ENCODE assay signal across 1 cellular context in the genomic region with DNA sequence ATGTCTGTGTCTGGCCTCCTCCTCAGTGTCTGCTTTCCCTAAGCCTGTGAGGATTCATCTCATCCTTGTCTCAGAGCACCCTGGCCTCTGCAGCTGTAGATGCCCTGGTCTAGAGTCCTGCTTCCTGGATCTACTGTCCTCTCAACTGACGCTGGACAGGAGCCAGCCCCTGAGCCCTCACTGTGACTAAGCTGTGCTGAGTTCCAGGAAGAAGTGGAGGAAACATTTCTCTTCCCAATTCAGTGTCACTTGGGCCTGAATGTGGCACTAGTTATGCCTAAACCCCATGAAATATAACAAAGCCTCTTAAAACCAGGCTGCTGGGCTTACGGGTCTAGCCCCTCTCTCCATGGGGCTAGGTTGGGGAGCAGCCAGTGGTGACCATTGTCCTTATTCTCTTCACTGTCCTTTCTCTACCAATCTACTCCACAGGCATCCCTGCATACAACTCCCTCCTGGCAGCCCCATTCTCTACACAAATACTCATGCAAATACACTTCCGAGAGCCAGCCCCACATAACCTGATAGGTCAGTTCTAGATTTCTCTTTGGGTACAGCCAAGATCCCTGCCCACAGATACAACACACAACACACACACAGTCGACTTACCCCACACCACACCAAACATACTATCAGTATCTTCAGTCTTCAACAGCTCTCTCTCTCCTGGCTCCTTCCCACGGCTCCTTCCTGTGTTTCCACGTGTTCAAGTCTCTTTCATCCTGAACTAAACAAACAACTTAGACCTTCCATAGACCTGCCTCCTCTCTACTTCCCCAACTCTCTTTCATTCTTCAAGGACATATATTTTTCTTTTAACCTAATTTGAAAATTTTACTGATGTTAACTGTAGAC.
TF ChIP-seq lines count a peak whose summit lies in the region.

No MANE protein-coding gene starts in this region.

TF ChIP-seq in K562, 482 proteins besides CTCF, POLR2A, EP300 and RAD21 (continued from another document and continues in another):
- no peak for TF ChIP-seq ZNF561 (CRISPR knock-in tag; conservative IDR thresholded peaks at IDR 0.05)
- TF ChIP-seq LARP7 (IDR thresholded peaks at IDR 0.05) = no peak
- TF ChIP-seq, protein P1, sequence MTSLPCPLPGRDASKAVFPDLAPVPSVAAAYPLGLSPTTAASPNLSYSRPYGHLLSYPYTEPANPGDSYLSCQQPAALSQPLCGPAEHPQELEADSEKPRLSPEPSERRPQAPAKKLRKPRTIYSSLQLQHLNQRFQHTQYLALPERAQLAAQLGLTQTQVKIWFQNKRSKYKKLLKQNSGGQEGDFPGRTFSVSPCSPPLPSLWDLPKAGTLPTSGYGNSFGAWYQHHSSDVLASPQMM (CRISPR knock-in tag; IDR thresholded peaks at IDR 0.05) = no peak
- no peak for TF ChIP-seq HCFC1 (IDR thresholded peaks at IDR 0.05; ENCODE audit: low read depth, low read length)
- TF ChIP-seq FOXK2 (conservative IDR thresholded peaks at IDR 0.05 in 1 of 2, IDR thresholded peaks at IDR 0.05 in 1 of 2; ENCODE audit: low read depth in 2 of 2) = peak in 1 of 2 experiments; percentile 50; a peak in 2 of 4 replicates
- TF ChIP-seq SMARCE1 (IDR thresholded peaks at IDR 0.05) = peak; percentile 45; the same call in 1 of the 2 replicates
- TF ChIP-seq ERF (CRISPR knock-in tag; IDR thresholded peaks at IDR 0.05) = no peak
- no peak for TF ChIP-seq SREBF1 (IDR thresholded peaks at IDR 0.05; ENCODE audit: borderline replicate concordance, low read depth, low read length)
- no peak for TF ChIP-seq SRSF7 (optimal IDR thresholded peaks at IDR 0.05; ENCODE audit: low read depth, low read length)
- no peak for TF ChIP-seq HOXB6 (CRISPR knock-in tag; IDR thresholded peaks at IDR 0.05; ENCODE audit: borderline replicate concordance)
- TF ChIP-seq, protein P2, sequence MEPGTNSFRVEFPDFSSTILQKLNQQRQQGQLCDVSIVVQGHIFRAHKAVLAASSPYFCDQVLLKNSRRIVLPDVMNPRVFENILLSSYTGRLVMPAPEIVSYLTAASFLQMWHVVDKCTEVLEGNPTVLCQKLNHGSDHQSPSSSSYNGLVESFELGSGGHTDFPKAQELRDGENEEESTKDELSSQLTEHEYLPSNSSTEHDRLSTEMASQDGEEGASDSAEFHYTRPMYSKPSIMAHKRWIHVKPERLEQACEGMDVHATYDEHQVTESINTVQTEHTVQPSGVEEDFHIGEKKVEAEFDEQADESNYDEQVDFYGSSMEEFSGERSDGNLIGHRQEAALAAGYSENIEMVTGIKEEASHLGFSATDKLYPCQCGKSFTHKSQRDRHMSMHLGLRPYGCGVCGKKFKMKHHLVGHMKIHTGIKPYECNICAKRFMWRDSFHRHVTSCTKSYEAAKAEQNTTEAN (CRISPR knock-in tag; IDR thresholded peaks at IDR 0.05) = no peak
- TF ChIP-seq MAFK (IDR thresholded peaks at IDR 0.05; ENCODE audit: low read length) = no peak; the same call in 1 of the 2 replicates
- TF ChIP-seq SMAD2 (IDR thresholded peaks at IDR 0.05; ENCODE audit: low read depth, low read length) = no peak
- TF ChIP-seq ZFPM2 (CRISPR knock-in tag; IDR thresholded peaks at IDR 0.05) = no peak
- TF ChIP-seq ZNF445 (CRISPR knock-in tag; IDR thresholded peaks at IDR 0.05; ENCODE audit: low read depth) = no peak
- TF ChIP-seq, protein P3, sequence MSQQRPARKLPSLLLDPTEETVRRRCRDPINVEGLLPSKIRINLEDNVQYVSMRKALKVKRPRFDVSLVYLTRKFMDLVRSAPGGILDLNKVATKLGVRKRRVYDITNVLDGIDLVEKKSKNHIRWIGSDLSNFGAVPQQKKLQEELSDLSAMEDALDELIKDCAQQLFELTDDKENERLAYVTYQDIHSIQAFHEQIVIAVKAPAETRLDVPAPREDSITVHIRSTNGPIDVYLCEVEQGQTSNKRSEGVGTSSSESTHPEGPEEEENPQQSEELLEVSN (IDR thresholded peaks at IDR 0.05; ENCODE audit: borderline replicate concordance in 1 of 2, extremely low read depth in 1 of 2, insufficient read depth in 1 of 2, insufficient read length in 1 of 2, low read depth in 1 of 2, low read length in 1 of 2, poor library complexity in 1 of 2, severe bottlenecking in 1 of 2) = peak; percentile 22 to 50
- TF ChIP-seq KDM4B (IDR thresholded peaks at IDR 0.05; ENCODE audit: borderline replicate concordance in 2 of 2, low read depth in 1 of 2) = no peak
- TF ChIP-seq ZNF589 (CRISPR knock-in tag; IDR thresholded peaks at IDR 0.05; ENCODE audit: low read depth) = peak; percentile 45
- TF ChIP-seq, protein P4, sequence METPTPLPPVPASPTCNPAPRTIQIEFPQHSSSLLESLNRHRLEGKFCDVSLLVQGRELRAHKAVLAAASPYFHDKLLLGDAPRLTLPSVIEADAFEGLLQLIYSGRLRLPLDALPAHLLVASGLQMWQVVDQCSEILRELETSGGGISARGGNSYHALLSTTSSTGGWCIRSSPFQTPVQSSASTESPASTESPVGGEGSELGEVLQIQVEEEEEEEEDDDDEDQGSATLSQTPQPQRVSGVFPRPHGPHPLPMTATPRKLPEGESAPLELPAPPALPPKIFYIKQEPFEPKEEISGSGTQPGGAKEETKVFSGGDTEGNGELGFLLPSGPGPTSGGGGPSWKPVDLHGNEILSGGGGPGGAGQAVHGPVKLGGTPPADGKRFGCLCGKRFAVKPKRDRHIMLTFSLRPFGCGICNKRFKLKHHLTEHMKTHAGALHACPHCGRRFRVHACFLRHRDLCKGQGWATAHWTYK (CRISPR knock-in tag; IDR thresholded peaks at IDR 0.05) = no peak
- TF ChIP-seq, protein P5, sequence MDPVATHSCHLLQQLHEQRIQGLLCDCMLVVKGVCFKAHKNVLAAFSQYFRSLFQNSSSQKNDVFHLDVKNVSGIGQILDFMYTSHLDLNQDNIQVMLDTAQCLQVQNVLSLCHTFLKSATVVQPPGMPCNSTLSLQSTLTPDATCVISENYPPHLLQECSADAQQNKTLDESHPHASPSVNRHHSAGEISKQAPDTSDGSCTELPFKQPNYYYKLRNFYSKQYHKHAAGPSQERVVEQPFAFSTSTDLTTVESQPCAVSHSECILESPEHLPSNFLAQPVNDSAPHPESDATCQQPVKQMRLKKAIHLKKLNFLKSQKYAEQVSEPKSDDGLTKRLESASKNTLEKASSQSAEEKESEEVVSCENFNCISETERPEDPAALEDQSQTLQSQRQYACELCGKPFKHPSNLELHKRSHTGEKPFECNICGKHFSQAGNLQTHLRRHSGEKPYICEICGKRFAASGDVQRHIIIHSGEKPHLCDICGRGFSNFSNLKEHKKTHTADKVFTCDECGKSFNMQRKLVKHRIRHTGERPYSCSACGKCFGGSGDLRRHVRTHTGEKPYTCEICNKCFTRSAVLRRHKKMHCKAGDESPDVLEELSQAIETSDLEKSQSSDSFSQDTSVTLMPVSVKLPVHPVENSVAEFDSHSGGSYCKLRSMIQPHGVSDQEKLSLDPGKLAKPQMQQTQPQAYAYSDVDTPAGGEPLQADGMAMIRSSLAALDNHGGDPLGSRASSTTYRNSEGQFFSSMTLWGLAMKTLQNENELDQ (CRISPR knock-in tag; IDR thresholded peaks at IDR 0.05; ENCODE audit: borderline replicate concordance) = no peak
- no peak for TF ChIP-seq NR2C1 (IDR thresholded peaks at IDR 0.05)
- no peak for TF ChIP-seq NR2C1 (tag; IDR thresholded peaks at IDR 0.05)
- TF ChIP-seq ZNF124 (CRISPR knock-in tag; IDR thresholded peaks at IDR 0.05) = no peak
- TF ChIP-seq ZNF232 (CRISPR knock-in tag; IDR thresholded peaks at IDR 0.05) = no peak
- TF ChIP-seq ZNF274 (IDR thresholded peaks at IDR 0.05; ENCODE audit: borderline replicate concordance, low read depth, low read length) = no peak
- TF ChIP-seq NCOA1 (IDR thresholded peaks at IDR 0.05; ENCODE audit: low read depth) = no peak
- TF ChIP-seq SMAD4 (CRISPR knock-in tag; conservative IDR thresholded peaks at IDR 0.05) = peak; percentile 52
- TF ChIP-seq, protein P6, sequence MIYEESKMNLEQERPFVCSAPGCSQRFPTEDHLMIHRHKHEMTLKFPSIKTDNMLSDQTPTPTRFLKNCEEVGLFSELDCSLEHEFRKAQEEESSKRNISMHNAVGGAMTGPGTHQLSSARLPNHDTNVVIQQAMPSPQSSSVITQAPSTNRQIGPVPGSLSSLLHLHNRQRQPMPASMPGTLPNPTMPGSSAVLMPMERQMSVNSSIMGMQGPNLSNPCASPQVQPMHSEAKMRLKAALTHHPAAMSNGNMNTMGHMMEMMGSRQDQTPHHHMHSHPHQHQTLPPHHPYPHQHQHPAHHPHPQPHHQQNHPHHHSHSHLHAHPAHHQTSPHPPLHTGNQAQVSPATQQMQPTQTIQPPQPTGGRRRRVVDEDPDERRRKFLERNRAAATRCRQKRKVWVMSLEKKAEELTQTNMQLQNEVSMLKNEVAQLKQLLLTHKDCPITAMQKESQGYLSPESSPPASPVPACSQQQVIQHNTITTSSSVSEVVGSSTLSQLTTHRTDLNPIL (CRISPR knock-in tag; IDR thresholded peaks at IDR 0.05) = no peak
- TF ChIP-seq ZNF431 (CRISPR knock-in tag; IDR thresholded peaks at IDR 0.05) = no peak
- peak; percentile 78 to 80; a peak in 2 of 4 replicates for TF ChIP-seq ETV6 (IDR thresholded peaks at IDR 0.05; ENCODE audit: borderline replicate concordance in 1 of 2, low read depth in 2 of 2, low read length in 1 of 2)
- TF ChIP-seq ETV6 (CRISPR knock-in tag; IDR thresholded peaks at IDR 0.05; ENCODE audit: borderline replicate concordance) = no peak
- no peak for TF ChIP-seq SAFB (IDR thresholded peaks at IDR 0.05; ENCODE audit: borderline replicate concordance, low read depth, low read length)
- TF ChIP-seq BCL6 (CRISPR knock-in tag; IDR thresholded peaks at IDR 0.05) = no peak
- TF ChIP-seq, protein P7, sequence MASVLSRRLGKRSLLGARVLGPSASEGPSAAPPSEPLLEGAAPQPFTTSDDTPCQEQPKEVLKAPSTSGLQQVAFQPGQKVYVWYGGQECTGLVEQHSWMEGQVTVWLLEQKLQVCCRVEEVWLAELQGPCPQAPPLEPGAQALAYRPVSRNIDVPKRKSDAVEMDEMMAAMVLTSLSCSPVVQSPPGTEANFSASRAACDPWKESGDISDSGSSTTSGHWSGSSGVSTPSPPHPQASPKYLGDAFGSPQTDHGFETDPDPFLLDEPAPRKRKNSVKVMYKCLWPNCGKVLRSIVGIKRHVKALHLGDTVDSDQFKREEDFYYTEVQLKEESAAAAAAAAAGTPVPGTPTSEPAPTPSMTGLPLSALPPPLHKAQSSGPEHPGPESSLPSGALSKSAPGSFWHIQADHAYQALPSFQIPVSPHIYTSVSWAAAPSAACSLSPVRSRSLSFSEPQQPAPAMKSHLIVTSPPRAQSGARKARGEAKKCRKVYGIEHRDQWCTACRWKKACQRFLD (CRISPR knock-in tag; IDR thresholded peaks at IDR 0.05) = 0 out of 2 replicates have a peak, but pooled peaks have one; percentile 22
- TF ChIP-seq TEAD1 (CRISPR knock-in tag; IDR thresholded peaks at IDR 0.05) = no peak
- TF ChIP-seq RBM39 (optimal IDR thresholded peaks at IDR 0.05; ENCODE audit: low read depth, low read length) = no peak
- TF ChIP-seq, protein P8, sequence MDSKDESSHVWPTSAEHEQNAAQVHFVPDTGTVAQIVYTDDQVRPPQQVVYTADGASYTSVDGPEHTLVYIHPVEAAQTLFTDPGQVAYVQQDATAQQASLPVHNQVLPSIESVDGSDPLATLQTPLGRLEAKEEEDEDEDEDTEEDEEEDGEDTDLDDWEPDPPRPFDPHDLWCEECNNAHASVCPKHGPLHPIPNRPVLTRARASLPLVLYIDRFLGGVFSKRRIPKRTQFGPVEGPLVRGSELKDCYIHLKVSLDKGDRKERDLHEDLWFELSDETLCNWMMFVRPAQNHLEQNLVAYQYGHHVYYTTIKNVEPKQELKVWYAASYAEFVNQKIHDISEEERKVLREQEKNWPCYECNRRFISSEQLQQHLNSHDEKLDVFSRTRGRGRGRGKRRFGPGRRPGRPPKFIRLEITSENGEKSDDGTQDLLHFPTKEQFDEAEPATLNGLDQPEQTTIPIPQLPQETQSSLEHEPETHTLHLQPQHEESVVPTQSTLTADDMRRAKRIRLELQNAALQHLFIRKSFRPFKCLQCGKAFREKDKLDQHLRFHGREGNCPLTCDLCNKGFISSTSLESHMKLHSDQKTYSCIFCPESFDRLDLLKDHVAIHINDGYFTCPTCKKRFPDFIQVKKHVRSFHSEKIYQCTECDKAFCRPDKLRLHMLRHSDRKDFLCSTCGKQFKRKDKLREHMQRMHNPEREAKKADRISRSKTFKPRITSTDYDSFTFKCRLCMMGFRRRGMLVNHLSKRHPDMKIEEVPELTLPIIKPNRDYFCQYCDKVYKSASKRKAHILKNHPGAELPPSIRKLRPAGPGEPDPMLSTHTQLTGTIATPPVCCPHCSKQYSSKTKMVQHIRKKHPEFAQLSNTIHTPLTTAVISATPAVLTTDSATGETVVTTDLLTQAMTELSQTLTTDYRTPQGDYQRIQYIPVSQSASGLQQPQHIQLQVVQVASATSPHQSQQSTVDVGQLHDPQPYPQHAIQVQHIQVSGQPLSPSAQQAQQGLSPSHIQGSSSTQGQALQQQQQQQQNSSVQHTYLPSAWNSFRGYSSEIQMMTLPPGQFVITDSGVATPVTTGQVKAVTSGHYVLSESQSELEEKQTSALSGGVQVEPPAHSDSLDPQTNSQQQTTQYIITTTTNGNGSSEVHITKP (IDR thresholded peaks at IDR 0.05; ENCODE audit: partially characterized antibody) = no peak
- no peak for TF ChIP-seq NFATC3 (IDR thresholded peaks at IDR 0.05)
- no peak for TF ChIP-seq EGR1 (conservative IDR thresholded peaks at IDR 0.05)
- TF ChIP-seq NBN (IDR thresholded peaks at IDR 0.05; ENCODE audit: low read depth) = no peak
- no peak for TF ChIP-seq SMARCB1 (IDR thresholded peaks at IDR 0.05; ENCODE audit: insufficient read length, low read depth)
- TF ChIP-seq, protein P9, sequence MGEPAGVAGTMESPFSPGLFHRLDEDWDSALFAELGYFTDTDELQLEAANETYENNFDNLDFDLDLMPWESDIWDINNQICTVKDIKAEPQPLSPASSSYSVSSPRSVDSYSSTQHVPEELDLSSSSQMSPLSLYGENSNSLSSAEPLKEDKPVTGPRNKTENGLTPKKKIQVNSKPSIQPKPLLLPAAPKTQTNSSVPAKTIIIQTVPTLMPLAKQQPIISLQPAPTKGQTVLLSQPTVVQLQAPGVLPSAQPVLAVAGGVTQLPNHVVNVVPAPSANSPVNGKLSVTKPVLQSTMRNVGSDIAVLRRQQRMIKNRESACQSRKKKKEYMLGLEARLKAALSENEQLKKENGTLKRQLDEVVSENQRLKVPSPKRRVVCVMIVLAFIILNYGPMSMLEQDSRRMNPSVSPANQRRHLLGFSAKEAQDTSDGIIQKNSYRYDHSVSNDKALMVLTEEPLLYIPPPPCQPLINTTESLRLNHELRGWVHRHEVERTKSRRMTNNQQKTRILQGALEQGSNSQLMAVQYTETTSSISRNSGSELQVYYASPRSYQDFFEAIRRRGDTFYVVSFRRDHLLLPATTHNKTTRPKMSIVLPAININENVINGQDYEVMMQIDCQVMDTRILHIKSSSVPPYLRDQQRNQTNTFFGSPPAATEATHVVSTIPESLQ (CRISPR knock-in tag; IDR thresholded peaks at IDR 0.05) = no peak
- TF ChIP-seq, protein P10, sequence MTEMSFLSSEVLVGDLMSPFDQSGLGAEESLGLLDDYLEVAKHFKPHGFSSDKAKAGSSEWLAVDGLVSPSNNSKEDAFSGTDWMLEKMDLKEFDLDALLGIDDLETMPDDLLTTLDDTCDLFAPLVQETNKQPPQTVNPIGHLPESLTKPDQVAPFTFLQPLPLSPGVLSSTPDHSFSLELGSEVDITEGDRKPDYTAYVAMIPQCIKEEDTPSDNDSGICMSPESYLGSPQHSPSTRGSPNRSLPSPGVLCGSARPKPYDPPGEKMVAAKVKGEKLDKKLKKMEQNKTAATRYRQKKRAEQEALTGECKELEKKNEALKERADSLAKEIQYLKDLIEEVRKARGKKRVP (CRISPR knock-in tag; IDR thresholded peaks at IDR 0.05) = no peak
- TF ChIP-seq ZNF143 (CRISPR knock-in tag; IDR thresholded peaks at IDR 0.05) = no peak
- no peak for TF ChIP-seq KAT8 (IDR thresholded peaks at IDR 0.05; ENCODE audit: low read depth)
